15 cellular contexts compared by ENCODE assay signal in the genomic region with DNA sequence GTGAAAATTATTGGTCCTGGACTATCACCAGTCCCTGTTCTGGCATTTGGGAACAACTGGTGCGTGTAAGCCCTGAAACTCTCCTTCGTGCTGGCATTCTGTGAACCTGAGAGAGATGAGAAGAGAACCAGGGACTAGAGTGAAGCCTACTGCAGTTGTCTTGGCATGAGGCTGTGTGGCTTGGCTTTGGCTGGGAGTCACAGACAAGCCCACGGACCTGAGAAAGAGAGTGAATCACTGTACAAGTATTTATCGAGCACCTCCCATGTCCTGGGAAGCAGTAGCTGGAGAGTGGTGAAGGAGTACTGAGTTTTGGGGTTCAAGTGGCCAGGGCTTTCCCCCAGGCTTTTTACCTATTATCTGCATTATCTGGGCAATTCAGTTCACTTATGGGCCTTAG.
A peak's percentile ranks its signal among the peaks of the same experiment; 100 is the strongest.
DNase-seq lines count a peak whose midpoint lies in the region; ATAC-seq and TF ChIP-seq lines count a peak whose summit lies in the region.
"Had no signal": no experiment of that assay in that cellular context is flagged by ENCODE, and none has a peak within 500 bp of the region (broad histone marks: within the 10 kb centered on the region; RNA-seq: fewer than 3 reads in every experiment).

No MANE protein-coding gene starts in this region.

- H3K36me3 Mint-ChIP-seq in activated T-helper 2 cell treated with anti-CD3 and anti-CD28 coated beads, Interferon-gamma antibody, Interleukin-2, Interleukin-4, amounts not matched to agents 10 μg/mL and 5 μg/mL and 100 μg/mL, durations not matched to agents 14 hours and 24 hours and 36 hours (ENCODE audit: low read depth), result no peaks in the 10 kb centered on the region
- H3K36me3 Mint-ChIP-seq: activated naive CD4-positive, alpha-beta T cell treated with anti-CD3 and anti-CD28 coated beads, Interleukin-2, amount 10 ng/mL, durations not matched to agents 7 days and 5 days had no signal

- H3K4me3 Mint-ChIP-seq in activated T-helper 2 cell treated with anti-CD3 and anti-CD28 coated beads, Interferon-gamma antibody, Interleukin-2, Interleukin-4, amounts not matched to agents 10 μg/mL and 5 μg/mL and 100 μg/mL, durations not matched to agents 14 hours and 24 hours and 36 hours (ENCODE audit: low read depth), result no peak overlapping the region
- H3K4me3 Mint-ChIP-seq: activated naive CD4-positive, alpha-beta T cell treated with anti-CD3 and anti-CD28 coated beads, Interleukin-2, amount 10 ng/mL, durations not matched to agents 7 days and 5 days; CD4-positive, CD25-positive, alpha-beta regulatory T cell; dendritic cell treated with granulocyte-macrophage colony-stimulating factor and Interleukin-4, amounts not matched to agents 40 ng/mL and 50 ng/mL, for 4 days had no signal

- no peaks in the 10 kb centered on the region for H3K36me3 ChIP-seq in MG63
- H3K36me3 ChIP-seq: pancreas had no signal

- no peak overlapping the region for H3K27ac Mint-ChIP-seq in activated T-helper 2 cell treated with anti-CD3 and anti-CD28 coated beads, Interferon-gamma antibody, Interleukin-2, Interleukin-4, amounts not matched to agents 10 μg/mL and 5 μg/mL and 100 μg/mL, durations not matched to agents 14 hours and 24 hours and 36 hours
- H3K27ac Mint-ChIP-seq: activated naive CD4-positive, alpha-beta T cell treated with anti-CD3 and anti-CD28 coated beads, Interleukin-2, amount 10 ng/mL, durations not matched to agents 7 days and 5 days; CD4-positive, CD25-positive, alpha-beta regulatory T cell; dendritic cell treated with granulocyte-macrophage colony-stimulating factor and Interleukin-4, amounts not matched to agents 40 ng/mL and 50 ng/mL, for 4 days had no signal

- H3K4me3 ChIP-seq in AG10803 (ENCODE audit: low read length), result no peak overlapping the region
- no peak overlapping the region for H3K4me3 ChIP-seq in MG63
- no peak overlapping the region for H3K4me3 ChIP-seq in epithelial cell of esophagus (ENCODE audit: low read length)
- H3K4me3 ChIP-seq: pancreas had no signal

- H3K27me3 Mint-ChIP-seq in activated T-helper 2 cell treated with anti-CD3 and anti-CD28 coated beads, Interferon-gamma antibody, Interleukin-2, Interleukin-4, amounts not matched to agents 10 μg/mL and 5 μg/mL and 100 μg/mL, durations not matched to agents 14 hours and 24 hours and 36 hours (ENCODE audit: low read depth), result no peaks in the 10 kb centered on the region
- H3K27me3 Mint-ChIP-seq: activated naive CD4-positive, alpha-beta T cell treated with anti-CD3 and anti-CD28 coated beads, Interleukin-2, amount 10 ng/mL, durations not matched to agents 7 days and 5 days; CD4-positive, CD25-positive, alpha-beta regulatory T cell; dendritic cell treated with granulocyte-macrophage colony-stimulating factor and Interleukin-4, amounts not matched to agents 40 ng/mL and 50 ng/mL, for 4 days had no signal

- ATAC-seq in omental fat pad (ENCODE audit: low FRiP score) (peak; percentile 85), GM18520 (IDR thresholded peaks at IDR 0.05; ENCODE audit: unreplicated experiment) (no peak)

- peaks cover 8% of the 10 kb centered on the region for H3K4me1 Mint-ChIP-seq in activated T-helper 2 cell treated with anti-CD3 and anti-CD28 coated beads, Interferon-gamma antibody, Interleukin-2, Interleukin-4, amounts not matched to agents 10 μg/mL and 5 μg/mL and 100 μg/mL, durations not matched to agents 14 hours and 24 hours and 36 hours (ENCODE audit: low read depth)
- H3K4me1 Mint-ChIP-seq: activated naive CD4-positive, alpha-beta T cell treated with anti-CD3 and anti-CD28 coated beads, Interleukin-2, amount 10 ng/mL, durations not matched to agents 7 days and 5 days; CD4-positive, CD25-positive, alpha-beta regulatory T cell had no signal

- peak; percentile 92 for DNase-seq in AG10803 (ENCODE audit: low read depth)
- peak; percentile 85 for DNase-seq in MG63
- peak; percentile 88 for DNase-seq in epithelial cell of esophagus (ENCODE audit: low read depth)
- DNase-seq in omental fat pad (ENCODE audit: low spot score), result no peak
- DNase-seq in activated gamma-delta T cell treated with Interleukin-2 at 50 U/mL for 16 hours, result no peak
- no peak for DNase-seq in NCI-H510A treated with DMSO at 0.1 percent for 48 hours (lab: John Stamatoyannopoulos, UW)
- DNase-seq in activated T-helper 2 cell treated with anti-CD3 and anti-CD28 coated beads, Interferon-gamma antibody, Interleukin-2, Interleukin-4, amounts not matched to agents 10 μg/mL and 5 μg/mL and 100 μg/mL, durations not matched to agents 14 hours and 24 hours and 36 hours (ENCODE audit: low spot score), result no peak
- DNase-seq: activated naive CD4-positive, alpha-beta T cell treated with anti-CD3 and anti-CD28 coated beads, Interleukin-2, amount 10 ng/mL, durations not matched to agents 7 days and 5 days; CD4-positive, CD25-positive, alpha-beta regulatory T cell; NCI-H1105; NCI-H524; pancreas; stimulated activated naive CD4-positive, alpha-beta T cell had no signal

- H3K9me3 Mint-ChIP-seq in activated T-helper 2 cell treated with anti-CD3 and anti-CD28 coated beads, Interferon-gamma antibody, Interleukin-2, Interleukin-4, amounts not matched to agents 10 μg/mL and 5 μg/mL and 100 μg/mL, durations not matched to agents 14 hours and 24 hours and 36 hours, result no peaks in the 10 kb centered on the region
- H3K9me3 Mint-ChIP-seq: activated naive CD4-positive, alpha-beta T cell treated with anti-CD3 and anti-CD28 coated beads, Interleukin-2, amount 10 ng/mL, durations not matched to agents 7 days and 5 days; dendritic cell treated with granulocyte-macrophage colony-stimulating factor and Interleukin-4, amounts not matched to agents 40 ng/mL and 50 ng/mL, for 4 days had no signal

- intact Hi-C loops in activated T-helper 2 cell treated with anti-CD3 and anti-CD28 coated beads, Interferon-gamma antibody, Interleukin-2, Interleukin-4, amounts not matched to agents 10 μg/mL and 5 μg/mL and 100 μg/mL, durations not matched to agents 14 hours and 24 hours and 36 hours (cut with micrococcal nuclease), result no loop called here

- H3K27me3 ChIP-seq in MG63, result no peaks in the 10 kb centered on the region
- H3K27me3 ChIP-seq: pancreas had no signal

- H3K9me3 ChIP-seq in MG63, result no peaks in the 10 kb centered on the region
- H3K9me3 ChIP-seq: pancreas had no signal

- TF ChIP-seq CTCF in AG10803 (conservative IDR thresholded peaks at IDR 0.05; ENCODE audit: low read length), result no peak
- no peak for TF ChIP-seq CTCF in epithelial cell of esophagus (IDR thresholded peaks at IDR 0.05; ENCODE audit: insufficient read depth, low read depth, low read length, missing control alignments)
- TF ChIP-seq CTCF in omental fat pad (IDR thresholded peaks at IDR 0.05), result no peak

Comparison
In these comparisons a context has a peak if more than half of its experiments do, and no peak if none do; other contexts are left out.
1. DNase-seq: peak in AG10803 (single experiment), MG63 (single experiment) and epithelial cell of esophagus (single experiment); none in omental fat pad (single experiment), activated gamma-delta T cell treated with Interleukin-2 at 50 U/mL for 16 hours (single experiment), NCI-H510A treated with DMSO at 0.1 percent for 48 hours (single experiment) and activated T-helper 2 cell treated with anti-CD3 and anti-CD28 coated beads, Interferon-gamma antibody, Interleukin-2, Interleukin-4, amounts not matched to agents 10 μg/mL and 5 μg/mL and 100 μg/mL, durations not matched to agents 14 hours and 24 hours and 36 hours (single experiment).